In genomic region chr6:96963809-96964208, GRCh38 we compare ENCODE assay signal across 16 cellular contexts. TPM values are rescaled to one million over a fixed set of nuclear protein-coding genes. Genes with fewer than 3 reads are reported as not detected.
"Had no signal": no experiment of that assay in that cellular context is flagged by ENCODE, and none has a peak within 500 bp of the region (broad histone marks: within the 10 kb centered on the region; RNA-seq: fewer than 3 reads in every experiment).

No MANE protein-coding gene starts in this region.

- H3K27me3 Mint-ChIP-seq: activated naive CD4-positive, alpha-beta T cell treated with anti-CD3 and anti-CD28 coated beads, Interleukin-2, amount 10 ng/mL, durations not matched to agents 7 days and 5 days; activated T-helper 17 cell treated with anti-CD3 and anti-CD28 coated beads, Interleukin-2, amount 50 U/mL, for 72 hours had no signal

- DNase-seq: activated naive CD4-positive, alpha-beta T cell treated with anti-CD3 and anti-CD28 coated beads, Interleukin-2, amount 10 ng/mL, durations not matched to agents 7 days and 5 days; adrenal gland; left lung; mammary epithelial cell; naive B cell; right lobe of liver; stimulated activated naive CD8-positive, alpha-beta T cell treated with anti-CD3 and anti-CD28 coated beads, Interleukin-15, Interleukin-2, amounts not matched to agents 100 U/mL and 50 U/mL, for 24 hours; trophoblast cell had no signal

- H3K9me3 ChIP-seq: adrenal gland, left lung, right lobe of liver, suprapubic skin had no signal

- H3K27ac ChIP-seq: adrenal gland, left lung, neural progenitor cell, right lobe of liver, suprapubic skin had no signal

- H3K4me1 Mint-ChIP-seq: activated naive CD4-positive, alpha-beta T cell treated with anti-CD3 and anti-CD28 coated beads, Interleukin-2, amount 10 ng/mL, durations not matched to agents 7 days and 5 days; activated T-helper 17 cell treated with anti-CD3 and anti-CD28 coated beads, Interleukin-2, amount 50 U/mL, for 72 hours had no signal

- H3K36me3 Mint-ChIP-seq: activated naive CD4-positive, alpha-beta T cell treated with anti-CD3 and anti-CD28 coated beads, Interleukin-2, amount 10 ng/mL, durations not matched to agents 7 days and 5 days; naive B cell; neural progenitor cell had no signal

- H3K4me3 Mint-ChIP-seq: activated naive CD4-positive, alpha-beta T cell treated with anti-CD3 and anti-CD28 coated beads, Interleukin-2, amount 10 ng/mL, durations not matched to agents 7 days and 5 days; activated T-helper 17 cell treated with anti-CD3 and anti-CD28 coated beads, Interleukin-2, amount 50 U/mL, for 72 hours; naive B cell; neural progenitor cell had no signal

- ATAC-seq: activated CD4-positive, CD25-positive, alpha-beta regulatory T cell treated with anti-CD3 and anti-CD28 coated beads, Interleukin-2, amount 50 U/mL, for 24 hours; activated T-helper 17 cell treated with anti-CD3 and anti-CD28 coated beads, Interleukin-2, amount 50 U/mL, for 72 hours; left lung; right lobe of liver; stimulated activated naive CD8-positive, alpha-beta T cell treated with anti-CD3 and anti-CD28 coated beads, Interleukin-15, Interleukin-2, amounts not matched to agents 100 U/mL and 50 U/mL, for 24 hours had no signal

- H3K27ac Mint-ChIP-seq: activated naive CD4-positive, alpha-beta T cell treated with anti-CD3 and anti-CD28 coated beads, Interleukin-2, amount 10 ng/mL, durations not matched to agents 7 days and 5 days; activated T-helper 17 cell treated with anti-CD3 and anti-CD28 coated beads, Interleukin-2, amount 50 U/mL, for 72 hours; naive B cell; neural progenitor cell had no signal

- H3K9me3 Mint-ChIP-seq: activated naive CD4-positive, alpha-beta T cell treated with anti-CD3 and anti-CD28 coated beads, Interleukin-2, amount 10 ng/mL, durations not matched to agents 7 days and 5 days; activated T-helper 17 cell treated with anti-CD3 and anti-CD28 coated beads, Interleukin-2, amount 50 U/mL, for 72 hours; naive B cell; neural progenitor cell had no signal

RNA-seq across cellular contexts. Expression of gene KLHL32, which starts 39.3 kb away (rescaled TPM):
- total RNA-seq: dermis microvascular lymphatic vessel endothelial cell, osteocyte, pulmonary artery endothelial cell, smooth muscle cell had no signal
